ENCODE assay signal across 18 cellular contexts in the genomic region with DNA sequence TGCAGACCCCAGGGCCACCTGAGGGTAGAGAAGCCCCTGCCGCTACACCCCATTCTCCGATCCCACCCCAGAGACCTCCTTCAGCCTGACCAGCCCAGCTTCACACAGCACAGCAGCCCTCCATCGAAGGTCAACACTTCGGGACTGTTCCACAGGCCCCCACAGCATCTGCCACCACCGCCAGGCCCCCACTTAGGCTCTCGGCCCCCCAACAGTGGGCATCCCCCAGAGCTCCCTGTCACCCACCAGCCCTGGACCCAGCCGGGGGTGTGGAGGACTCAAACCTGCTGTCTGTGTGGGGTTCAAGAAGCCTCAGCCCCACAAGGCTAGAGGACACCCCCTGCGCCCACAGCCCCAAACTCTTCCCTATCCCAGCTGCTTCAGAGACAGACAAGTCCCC. TPM values are rescaled to one million over a fixed set of nuclear protein-coding genes. Genes with fewer than 3 reads are reported as not detected.
DNase-seq lines count a peak whose midpoint lies in the region; ATAC-seq and TF ChIP-seq lines count a peak whose summit lies in the region.
"Had no signal": no experiment of that assay in that cellular context is flagged by ENCODE, and none has a peak within 500 bp of the region (broad histone marks: within the 10 kb centered on the region; RNA-seq: fewer than 3 reads in every experiment).

No MANE protein-coding gene starts in this region.

- H3K4me2 ChIP-seq in neuronal stem cell (ENCODE audit: insufficient read depth, low read length, poor library complexity, severe bottlenecking): no peak overlapping the region

- no peak overlapping the region for H2AK5ac ChIP-seq in neuronal stem cell (ENCODE audit: low read depth, low read length)

- H3K27me3 ChIP-seq in CD4-positive, alpha-beta T cell (ENCODE audit: control insufficient read depth, insufficient read depth, low read length): no peaks in the 10 kb centered on the region
- no peaks in the 10 kb centered on the region for H3K27me3 ChIP-seq in neuronal stem cell (ENCODE audit: control insufficient read depth in 3 of 3, insufficient read depth in 3 of 3, low read depth in 1 of 3, low read length in 3 of 3)

- intact Hi-C loops in CD4-positive, alpha-beta T cell (cut with DNase I, micrococcal nuclease): no loop called here

- H3K23ac ChIP-seq in neuronal stem cell (ENCODE audit: low read depth, low read length, poor library complexity): no peak overlapping the region

- H3K4me3 ChIP-seq in neuronal stem cell (ENCODE audit: low read length in 2 of 2): no peak overlapping the region

- H4K91ac ChIP-seq in neuronal stem cell (ENCODE audit: low read depth, low read length, poor library complexity): no peak overlapping the region

- H3K27ac Mint-ChIP-seq in CD4-positive, alpha-beta T cell: peak overlapping the region; percentile 94
- H3K27ac Mint-ChIP-seq in IgD-negative memory B cell: peak overlapping the region; percentile 94 to 98 (median 94)
- H3K27ac Mint-ChIP-seq in activated T-helper 17 cell treated with anti-CD3 and anti-CD28 coated beads, Interleukin-2, amount 50 U/mL, for 72 hours: peak overlapping the region; percentile 92
- peak overlapping the region; percentile 88 to 98 (median 94) for H3K27ac Mint-ChIP-seq in naive thymus-derived CD8-positive, alpha-beta T cell

- no peak for TF ChIP-seq CTCF in CD4-positive, alpha-beta T cell (IDR thresholded peaks at IDR 0.05)

- no peak for ATAC-seq in CD4-positive, alpha-beta T cell (ENCODE audit: poor library complexity)
- ATAC-seq in activated T-helper 17 cell treated with anti-CD3 and anti-CD28 coated beads, Interleukin-2, amount 50 U/mL, for 72 hours (replicated peaks): no peak
- no peak for ATAC-seq in naive thymus-derived CD8-positive, alpha-beta T cell
- ATAC-seq in HG03521 (IDR thresholded peaks at IDR 0.05; ENCODE audit: unreplicated experiment): no peak

- POLR2A ChIA-PET in CD4-positive, alpha-beta T cell (lab: Charles Lee): interaction anchor here (0.6 to 3.2 kb wide), 7 partner anchors 9 to 224 kb away, joined by 3 to 33 read pairs (median 6); partner anchors contain the start of genes LMF2, NCAPH2, SCO2 and TUBGCP6
- POLR2A ChIA-PET in naive thymus-derived CD8-positive, alpha-beta T cell (lab: Charles Lee): interaction anchor here (0.7 to 6.2 kb wide), 15 partner anchors 9 to 278 kb away, joined by 3 to 92 read pairs (median 9); partner anchors contain the start of genes ADM2, LMF2, NCAPH2 and SCO2

- DNase-seq in CD4-positive, alpha-beta T cell: no peak
- DNase-seq in naive thymus-derived CD8-positive, alpha-beta T cell: no peak
- DNase-seq in amygdala (lab: John Stamatoyannopoulos, UW) (no peak), neuronal stem cell (ENCODE audit: low spot score) (no peak), kidney tubule cell (ENCODE audit: low spot score) (no peak)
- DNase-seq: NCI-H1930; NCI-H69; Right ventricle myocardium superior; stimulated activated CD4-positive, alpha-beta T cell treated with anti-CD3 and anti-CD28 coated beads, Interleukin-1b, Interleukin-23, amount 100 ng/mL, for 48 hours had no signal

- no peak overlapping the region for H2BK15ac ChIP-seq in neuronal stem cell (ENCODE audit: low read length)

- H3K4me1 Mint-ChIP-seq in CD4-positive, alpha-beta T cell (ENCODE audit: low read depth): peaks cover 57% of the 10 kb centered on the region
- H3K4me1 Mint-ChIP-seq in IgD-negative memory B cell: peaks cover 26 to 44% (median 36%) of the 10 kb centered on the region in 3 donors
- H3K4me1 Mint-ChIP-seq in activated T-helper 17 cell treated with anti-CD3 and anti-CD28 coated beads, Interleukin-2, amount 50 U/mL, for 72 hours: peaks cover 21% of the 10 kb centered on the region
- H3K4me1 Mint-ChIP-seq in naive thymus-derived CD8-positive, alpha-beta T cell: peaks cover 35 to 78% (median 69%) of the 10 kb centered on the region in 4 donors

- H4K8ac ChIP-seq in neuronal stem cell (ENCODE audit: low read depth, low read length): no peak overlapping the region

- no peak overlapping the region for H3K14ac ChIP-seq in neuronal stem cell (ENCODE audit: low read length)

- H2AFZ ChIP-seq in neuronal stem cell (ENCODE audit: low read length): no peak overlapping the region

- no peaks in the 10 kb centered on the region for H3K9me3 Mint-ChIP-seq in CD4-positive, alpha-beta T cell
- H3K9me3 Mint-ChIP-seq in IgD-negative memory B cell: no peaks in the 10 kb centered on the region
- H3K9me3 Mint-ChIP-seq in activated T-helper 17 cell treated with anti-CD3 and anti-CD28 coated beads, Interleukin-2, amount 50 U/mL, for 72 hours: no peaks in the 10 kb centered on the region
- H3K9me3 Mint-ChIP-seq in naive thymus-derived CD8-positive, alpha-beta T cell: no peaks in the 10 kb centered on the region

- no peak overlapping the region for H3K18ac ChIP-seq in neuronal stem cell (ENCODE audit: low read length)

- H3K9ac ChIP-seq in neuronal stem cell (ENCODE audit: low read depth, low read length, poor library complexity): no peak overlapping the region

- peaks cover 53% of the 10 kb centered on the region for H3K79me1 ChIP-seq in neuronal stem cell (ENCODE audit: low read depth, low read length)

- H3K27me3 Mint-ChIP-seq in CD4-positive, alpha-beta T cell: no peaks in the 10 kb centered on the region
- H3K27me3 Mint-ChIP-seq in IgD-negative memory B cell: no peaks in the 10 kb centered on the region
- H3K27me3 Mint-ChIP-seq in activated T-helper 17 cell treated with anti-CD3 and anti-CD28 coated beads, Interleukin-2, amount 50 U/mL, for 72 hours: no peaks in the 10 kb centered on the region
- no peaks in the 10 kb centered on the region for H3K27me3 Mint-ChIP-seq in naive thymus-derived CD8-positive, alpha-beta T cell

- H2BK12ac ChIP-seq in neuronal stem cell (ENCODE audit: low read length): no peak overlapping the region

- H3K9me3 ChIP-seq in CD4-positive, alpha-beta T cell (ENCODE audit: control insufficient read depth, low read length): no peaks in the 10 kb centered on the region
- H3K9me3 ChIP-seq in neuronal stem cell (replicated peaks in 1 of 2; ENCODE audit: control insufficient read depth in 2 of 2, insufficient read depth in 1 of 2, low read depth in 1 of 2, low read length in 2 of 2): no peaks in the 10 kb centered on the region

- WGBS in neuronal stem cell (ENCODE audit: extremely low coverage in 2 of 2, insufficient read length in 2 of 2, insufficient replicate concordance in 1 of 2), 2 donors: no CpG with 5 or more reads among the region's 8 CpGs

- peak overlapping the region; percentile 89 for H3K4me3 Mint-ChIP-seq in CD4-positive, alpha-beta T cell
- H3K4me3 Mint-ChIP-seq in IgD-negative memory B cell: peak overlapping the region in 3 of 4 donors; percentile 58 to 87 (median 86)
- H3K4me3 Mint-ChIP-seq in activated T-helper 17 cell treated with anti-CD3 and anti-CD28 coated beads, Interleukin-2, amount 50 U/mL, for 72 hours: peak overlapping the region; percentile 86
- H3K4me3 Mint-ChIP-seq in naive thymus-derived CD8-positive, alpha-beta T cell: peak overlapping the region; percentile 75 to 98 (median 86)

- H2BK5ac ChIP-seq in neuronal stem cell (ENCODE audit: low read length): no peak overlapping the region

- H3K36me3 Mint-ChIP-seq in CD4-positive, alpha-beta T cell (ENCODE audit: low read depth): peaks cover 57% of the 10 kb centered on the region
- H3K36me3 Mint-ChIP-seq in IgD-negative memory B cell: peaks cover 4% of the 10 kb centered on the region
- peaks cover 42% of the 10 kb centered on the region for H3K36me3 Mint-ChIP-seq in activated T-helper 17 cell treated with anti-CD3 and anti-CD28 coated beads, Interleukin-2, amount 50 U/mL, for 72 hours (ENCODE audit: low read depth)
- H3K36me3 Mint-ChIP-seq in naive thymus-derived CD8-positive, alpha-beta T cell: peaks cover 0 to 38% (median 4%) of the 10 kb centered on the region in 3 donors

- H3K4me1 ChIP-seq in neuronal stem cell (ENCODE audit: control insufficient read depth in 2 of 2, insufficient read depth in 1 of 2, low read depth in 1 of 2, low read length in 2 of 2): peaks cover 2 to 7% of the 10 kb centered on the region in 2 donors

- no peak overlapping the region for H2BK120ac ChIP-seq in neuronal stem cell (ENCODE audit: low read depth, low read length)

- CTCF ChIA-PET in CD4-positive, alpha-beta T cell (lab: Charles Lee): interaction anchor here (1.0 to 2.0 kb wide), 3 partner anchors 12 to 57 kb away, joined by 3 to 20 read pairs (median 4); partner anchors contain the start of genes LMF2, NCAPH2 and SCO2

- peaks cover 35 to 70% of the 10 kb centered on the region in 2 donors for H3K36me3 ChIP-seq in neuronal stem cell (replicated peaks in 1 of 2; ENCODE audit: control insufficient read depth in 2 of 2, insufficient read depth in 2 of 2, low read length in 2 of 2)

- peak overlapping the region; percentile 92 for H3K27ac ChIP-seq in CD4-positive, alpha-beta T cell (ENCODE audit: low read depth, low read length)
- H3K27ac ChIP-seq in neuronal stem cell (replicated peaks; ENCODE audit: low read length): no peak overlapping the region
- H3K27ac ChIP-seq: C4-2B, VCaP had no signal

- no peak overlapping the region for H3K4ac ChIP-seq in neuronal stem cell (ENCODE audit: low read length)

RNA-seq across cellular contexts. Expression of gene SBF1, which starts 6.2 kb away (rescaled TPM):
- total RNA-seq in CD4-positive, alpha-beta T cell: 100 to 1,000 TPM; 220 to 227 TPM
- 17.5 TPM for polyA plus RNA-seq in IgD-negative memory B cell
- total RNA-seq in activated T-helper 17 cell treated with anti-CD3 and anti-CD28 coated beads, Interleukin-2, amount 50 U/mL, for 72 hours: 100 to 1,000 TPM in 1 of 2 donors, 10 to 100 TPM in 1; 84.2 to 126 TPM
- 100 to 1,000 TPM; 221 to 222 TPM for total RNA-seq in naive thymus-derived CD8-positive, alpha-beta T cell
- polyA plus RNA-seq in naive thymus-derived CD8-positive, alpha-beta T cell: 10 to 100 TPM; 17.1 to 37.4 (median 17.6) TPM
- polyA plus RNA-seq in neuronal stem cell (2013, experiment 1 of 2): 39.3 TPM
- polyA plus RNA-seq in neuronal stem cell (2013, experiment 2 of 2): 38.7 TPM

RNA-seq across cellular contexts. Expression of gene ADM2, which starts 12.7 kb away (rescaled TPM):
- 1 to 10 TPM; 1.1 to 1.6 TPM for total RNA-seq in CD4-positive, alpha-beta T cell
- polyA plus RNA-seq in IgD-negative memory B cell: 1.5 TPM
- total RNA-seq in activated T-helper 17 cell treated with anti-CD3 and anti-CD28 coated beads, Interleukin-2, amount 50 U/mL, for 72 hours: 1 to 10 TPM; 1.3 to 3.7 TPM
- total RNA-seq in naive thymus-derived CD8-positive, alpha-beta T cell: 1 to 10 TPM; 7.7 to 8.2 TPM
- polyA plus RNA-seq in naive thymus-derived CD8-positive, alpha-beta T cell: under 1 TPM; 0.08 to 0.52 (median 0.21) TPM
- polyA plus RNA-seq in neuronal stem cell (2013, experiment 1 of 2): 2.4 TPM
- polyA plus RNA-seq in neuronal stem cell (2013, experiment 2 of 2): 2.2 TPM
- total RNA-seq: G401, Right ventricle myocardium superior had no signal

RNA-seq across cellular contexts. Expression of gene MIOX, which starts 18.0 kb away (rescaled TPM):
- total RNA-seq in CD4-positive, alpha-beta T cell: not detected
- not detected for polyA plus RNA-seq in IgD-negative memory B cell
- under 1 TPM; 0.24 to 0.53 TPM for total RNA-seq in activated T-helper 17 cell treated with anti-CD3 and anti-CD28 coated beads, Interleukin-2, amount 50 U/mL, for 72 hours
- under 1 TPM in 1 of 2 experiments, not detected in 1; 0.52 TPM for total RNA-seq in naive thymus-derived CD8-positive, alpha-beta T cell
- polyA plus RNA-seq in naive thymus-derived CD8-positive, alpha-beta T cell: under 1 TPM in 1 of 3 donors, not detected in 2; 0.39 TPM
- polyA plus RNA-seq in neuronal stem cell (2013, experiment 1 of 2): 0.33 TPM
- 0.26 TPM for polyA plus RNA-seq in neuronal stem cell (2013, experiment 2 of 2)
- total RNA-seq: cardiac septum, pulmonary artery endothelial cell, Right ventricle myocardium superior had no signal
- polyA plus RNA-seq: keratinocyte had no signal

RNA-seq across cellular contexts. Expression of gene LMF2, which starts 38.9 kb away (rescaled TPM):
- total RNA-seq in CD4-positive, alpha-beta T cell: 100 to 1,000 TPM; 107 to 114 TPM
- 26.4 TPM for polyA plus RNA-seq in IgD-negative memory B cell
- 10 to 100 TPM; 61.3 to 89.0 TPM for total RNA-seq in activated T-helper 17 cell treated with anti-CD3 and anti-CD28 coated beads, Interleukin-2, amount 50 U/mL, for 72 hours
- 100 to 1,000 TPM; 120 to 128 TPM for total RNA-seq in naive thymus-derived CD8-positive, alpha-beta T cell
- polyA plus RNA-seq in naive thymus-derived CD8-positive, alpha-beta T cell: 10 to 100 TPM; 15.1 to 19.6 (median 17.6) TPM
- polyA plus RNA-seq in neuronal stem cell (2013, experiment 1 of 2): 29.8 TPM
- 30.2 TPM for polyA plus RNA-seq in neuronal stem cell (2013, experiment 2 of 2)

RNA-seq across cellular contexts. Expression of gene NCAPH2, which starts 39.4 kb away (rescaled TPM):
- 100 to 1,000 TPM; 184 to 185 TPM for total RNA-seq in CD4-positive, alpha-beta T cell
- polyA plus RNA-seq in IgD-negative memory B cell: 39.4 TPM
- total RNA-seq in activated T-helper 17 cell treated with anti-CD3 and anti-CD28 coated beads, Interleukin-2, amount 50 U/mL, for 72 hours: 100 to 1,000 TPM; 112 to 138 TPM
- 10 to 100 TPM; 77.9 to 81.9 TPM for total RNA-seq in naive thymus-derived CD8-positive, alpha-beta T cell
- polyA plus RNA-seq in naive thymus-derived CD8-positive, alpha-beta T cell: 10 to 100 TPM; 34.8 to 41.5 (median 40.1) TPM
- polyA plus RNA-seq in neuronal stem cell (2013, experiment 1 of 2): 29.6 TPM
- polyA plus RNA-seq in neuronal stem cell (2013, experiment 2 of 2): 27.7 TPM
